In genomic region chr6:1388927-1389790, GRCh38 we compare ENCODE assay signal across 8 cellular contexts. TPM values are rescaled to one million over a fixed set of nuclear protein-coding genes. Genes with fewer than 3 reads are reported as not detected.
DNase-seq lines count a peak whose midpoint lies in the region; ATAC-seq, FAIRE-seq and TF ChIP-seq lines count a peak whose summit lies in the region.

Gene FOXF2, plus strand, starts transcription at chr6:1389576. Its CDS starts 372 bp downstream, at chr6:1389948.

- no CpG with 5 or more reads among the region's 84 CpGs for WGBS in mesendoderm (ENCODE audit: extremely low coverage, insufficient coverage, low lambda C conversion rate)

- peak within 1 kb of the TSS; percentile 32 for H3K4me2 ChIP-seq in mesendoderm (ENCODE audit: low read length)

- no peaks in the 10 kb centered on the region for H3K79me2 ChIP-seq in mesendoderm (ENCODE audit: control insufficient read depth, insufficient read depth, low read length)

- H3K79me1 ChIP-seq in mesendoderm (ENCODE audit: low read length), result no peaks in the 10 kb centered on the region

- H4K8ac ChIP-seq in mesendoderm (ENCODE audit: low read depth, low read length), result no peak within 1 kb of the TSS

- peak within 1 kb of the TSS; percentile 49 for H3K9ac ChIP-seq in mesendoderm (ENCODE audit: low read length)

- ATAC-seq in Right ventricle myocardium superior (ENCODE audit: poor library complexity), result peak; percentile 65
- no peak for ATAC-seq in GM18505 (IDR thresholded peaks at IDR 0.05; ENCODE audit: unreplicated experiment)

- H3K4me3 ChIP-seq in right atrium auricular region (peak within 1 kb of the TSS in 1 of 2 donors; percentile 44), bronchial epithelial cell (ENCODE audit: low read depth, low read length) (peak within 1 kb of the TSS; percentile 23), mesendoderm (ENCODE audit: low read length) (no peak within 1 kb of the TSS), vagina (peak within 1 kb of the TSS; percentile 41 to 49)

- intact Hi-C loops in Right ventricle myocardium superior (cut with DNase I) (no loop called here), vagina (cut with DNase I) (no loop called here)

- H3K9me3 ChIP-seq in right atrium auricular region (no peaks in the 10 kb centered on the region), vagina (no peaks in the 10 kb centered on the region)

- H3K23ac ChIP-seq in mesendoderm (ENCODE audit: low read length), result no peak within 1 kb of the TSS

- peak within 1 kb of the TSS; percentile 83 for H3K56ac ChIP-seq in mesendoderm (ENCODE audit: low read length)

- H3K27me3 ChIP-seq in right atrium auricular region, result peaks cover 35 to 59% of the 10 kb centered on the region in 2 donors
- peaks cover 59% of the 10 kb centered on the region for H3K27me3 ChIP-seq in bronchial epithelial cell (ENCODE audit: control insufficient read depth, insufficient read depth, low read length)
- H3K27me3 ChIP-seq in mesendoderm (ENCODE audit: insufficient read depth, low read length, poor library complexity), result peaks cover 81% of the 10 kb centered on the region
- H3K27me3 ChIP-seq in vagina, result peaks cover 15% of the 10 kb centered on the region

- TF ChIP-seq CTCF in right atrium auricular region (IDR thresholded peaks at IDR 0.05) (no peak), bronchial epithelial cell (IDR thresholded peaks at IDR 0.05; ENCODE audit: insufficient read depth, low read length, severe bottlenecking) (no peak), vagina (IDR thresholded peaks at IDR 0.05) (no peak)

- no peak for TF ChIP-seq POLR2A in vagina (IDR thresholded peaks at IDR 0.05)
- no peak for TF ChIP-seq POLR2A in GM18505 (IDR thresholded peaks at IDR 0.05; ENCODE audit: borderline replicate concordance, extremely low read depth, insufficient read depth, insufficient read length)

- H3K18ac ChIP-seq in mesendoderm (ENCODE audit: low read length), result peak within 1 kb of the TSS; percentile 69

- H3K4ac ChIP-seq in mesendoderm (ENCODE audit: low read depth, low read length), result peak within 1 kb of the TSS; percentile 21

- H2BK120ac ChIP-seq in mesendoderm (ENCODE audit: low read depth, low read length), result no peak within 1 kb of the TSS

- H2BK15ac ChIP-seq in mesendoderm (replicated peaks; ENCODE audit: low read depth), result no peak within 1 kb of the TSS

- no peak within 1 kb of the TSS for H4K5ac ChIP-seq in mesendoderm (ENCODE audit: low read length)

- H3K36me3 ChIP-seq in right atrium auricular region (no peaks in the 10 kb centered on the region), bronchial epithelial cell (ENCODE audit: control insufficient read depth, insufficient read depth, low read length) (no peaks in the 10 kb centered on the region), mesendoderm (ENCODE audit: control insufficient read depth, insufficient read depth, low read length) (no peaks in the 10 kb centered on the region), vagina (no peaks in the 10 kb centered on the region)

- no peak within 1 kb of the TSS for H2AK5ac ChIP-seq in mesendoderm (ENCODE audit: low read length)

- H3K4me1 ChIP-seq in right atrium auricular region (peaks cover 0 to 45% of the 10 kb centered on the region in 2 donors), mesendoderm (ENCODE audit: control insufficient read depth, low read depth, low read length) (no peaks in the 10 kb centered on the region), vagina (peaks cover 33% of the 10 kb centered on the region)

- FAIRE-seq in bronchial epithelial cell (lab: Jason Lieb, UNC), result no peak

- no peak within 1 kb of the TSS for H3K27ac ChIP-seq in right atrium auricular region
- no peak within 1 kb of the TSS for H3K27ac ChIP-seq in mesendoderm (ENCODE audit: low read depth, low read length)
- H3K27ac ChIP-seq in vagina, result peak within 1 kb of the TSS; percentile 39

- DNase-seq in Right ventricle myocardium superior (no peak), right atrium auricular region (ENCODE audit: low spot score) (no peak), bronchial epithelial cell (ENCODE audit: low read depth) (no peak), mesendoderm (peak; percentile 73), vagina (ENCODE audit: extremely low spot score in 2 of 2) (no peak), NCI-H146 (lab: John Stamatoyannopoulos, UW) (no peak), NOMO-1 treated with DMSO at 0.1 percent for 48 hours (lab: John Stamatoyannopoulos, UW; ENCODE audit: unreplicated experiment) (no peak)

- no peak within 1 kb of the TSS for H2BK5ac ChIP-seq in mesendoderm (ENCODE audit: low read length)

RNA-seq across cellular contexts. Expression of gene FOXF2, which starts in this region (rescaled TPM):
- total RNA-seq in Right ventricle myocardium superior (0.16 TPM), right atrium auricular region (under 1 TPM in 1 of 2 donors, not detected in 1; 0.55 TPM), bronchial epithelial cell (under 0.01 TPM in 1 of 2 replicates, not detected in the other), vagina (1.2 TPM)
- polyA plus RNA-seq in mesendoderm (2013, experiment 1 of 2), result 0.17 TPM
- 0.13 TPM for polyA plus RNA-seq in mesendoderm (2013, experiment 2 of 2)

Comparison
In these comparisons a context has a peak if more than half of its experiments do, and no peak if none do; other contexts are left out.
1. Peak in ATAC-seq in Right ventricle myocardium superior; RNA of the gene not detected or under 1 TPM.